15 cellular contexts compared by ENCODE assay signal in genomic region chr13:59745395-59745788, GRCh38.
DNase-seq lines count a peak whose midpoint lies in the region; ATAC-seq, FAIRE-seq and TF ChIP-seq lines count a peak whose summit lies in the region.
"Had no signal": no experiment of that assay in that cellular context is flagged by ENCODE, and none has a peak within 500 bp of the region (broad histone marks: within the 10 kb centered on the region; RNA-seq: fewer than 3 reads in every experiment).

No MANE protein-coding gene starts in this region.

- ATAC-seq in GM21390 (IDR thresholded peaks at IDR 0.05; ENCODE audit: unreplicated experiment) (peak; percentile 49), HG03432 (IDR thresholded peaks at IDR 0.05; ENCODE audit: unreplicated experiment) (peak; percentile 55), GM21825 (IDR thresholded peaks at IDR 0.05; ENCODE audit: unreplicated experiment) (no peak)
- ATAC-seq: gastroesophageal sphincter had no signal

- no peaks in the 10 kb centered on the region for H3K79me2 ChIP-seq in smooth muscle cell (ENCODE audit: low read depth)

- H3F3A ChIP-seq in smooth muscle cell (ENCODE audit: low read depth) = no peaks in the 10 kb centered on the region

- H3K27me3 ChIP-seq in A673 (replicated peaks; ENCODE audit: insufficient read depth, low read depth, low read length, poor library complexity) (no peaks in the 10 kb centered on the region), smooth muscle cell (ENCODE audit: low read depth) (no peaks in the 10 kb centered on the region)
- H3K27me3 ChIP-seq: gastroesophageal sphincter had no signal

- TF ChIP-seq CTCF in A673 (conservative IDR thresholded peaks at IDR 0.05; ENCODE audit: low read depth, low read length) = no peak
- TF ChIP-seq CTCF in fibroblast of mammary gland (conservative IDR thresholded peaks at IDR 0.05; ENCODE audit: control insufficient read depth, insufficient read depth, low read depth, low read length) = no peak
- TF ChIP-seq CTCF in nephron progenitor cell (IDR thresholded peaks at IDR 0.05) = no peak
- no peak for TF ChIP-seq CTCF in smooth muscle cell (IDR thresholded peaks at IDR 0.05; ENCODE audit: borderline replicate concordance, insufficient read depth, poor library complexity, severe bottlenecking)
- no peak for TF ChIP-seq CTCF in D721Med (IDR thresholded peaks at IDR 0.05; ENCODE audit: insufficient read depth, missing control alignments)

- 88% methylated on average over 1 of the region's 1 CpG for WGBS in smooth muscle cell (ENCODE audit: low lambda C conversion rate)

- no peak overlapping the region for H3K9ac ChIP-seq in smooth muscle cell (ENCODE audit: low read depth)

- H3K4me1 ChIP-seq in A673 (ENCODE audit: insufficient read depth, low read length, poor library complexity, severe bottlenecking) (peaks cover 34% of the 10 kb centered on the region), smooth muscle cell (ENCODE audit: low read depth) (peaks cover 9% of the 10 kb centered on the region)

- no peak overlapping the region for H3K4me3 Mint-ChIP-seq in nephron progenitor cell

- H3K4me1 Mint-ChIP-seq in nephron progenitor cell = peaks cover 23% of the 10 kb centered on the region

- H3K36me3 ChIP-seq in A673 (ENCODE audit: insufficient read depth, low read length, poor library complexity, severe bottlenecking) = no peaks in the 10 kb centered on the region
- no peaks in the 10 kb centered on the region for H3K36me3 ChIP-seq in smooth muscle cell (ENCODE audit: low read depth)
- H3K36me3 ChIP-seq: gastroesophageal sphincter had no signal

- no peak overlapping the region for H3K4me2 ChIP-seq in smooth muscle cell

- DNase-seq in A673 (ENCODE audit: low spot score) (no peak), fibroblast of mammary gland (ENCODE audit: low read depth) (peak; percentile 40), nephron progenitor cell (no peak), smooth muscle cell (lab: John Stamatoyannopoulos, UW; ENCODE audit: unreplicated experiment) (no peak), D721Med (ENCODE audit: insufficient read length, low spot score) (no peak)
- DNase-seq: activated CD8-positive, alpha-beta memory T cell treated with anti-CD3 and anti-CD28 coated beads for 24 hours; aorta; GF-D8; H7; mesendoderm; small intestine had no signal

- no peak overlapping the region for H3K27ac Mint-ChIP-seq in nephron progenitor cell

- H3K9me3 Mint-ChIP-seq in nephron progenitor cell = no peaks in the 10 kb centered on the region

- CTCF ChIA-PET in A673 (lab: Charles Lee) = no interaction called here

- no peak overlapping the region for H2AFZ ChIP-seq in smooth muscle cell (ENCODE audit: low read depth)

- intact Hi-C loops in A673 (cut with micrococcal nuclease; ENCODE audit: unreplicated experiment) = no loop called here

- H3K27ac ChIP-seq in A673 (ENCODE audit: low read depth, low read length, poor library complexity, severe bottlenecking) = peak overlapping the region; percentile 55
- H3K27ac ChIP-seq in smooth muscle cell (ENCODE audit: low read depth) = no peak overlapping the region
- H3K27ac ChIP-seq: gastroesophageal sphincter had no signal

- H3K9me3 ChIP-seq in A673 (ENCODE audit: low read depth, low read length, poor library complexity, severe bottlenecking) = no peaks in the 10 kb centered on the region
- no peaks in the 10 kb centered on the region for H3K9me3 ChIP-seq in smooth muscle cell (replicated peaks; ENCODE audit: low read depth)
- H3K9me3 ChIP-seq: gastroesophageal sphincter had no signal

- POLR2A ChIA-PET in A673 (lab: Charles Lee; ENCODE audit: low non-redundant PET) = no interaction called here

- no peak for FAIRE-seq in D721Med (lab: Jason Lieb, UNC)
- FAIRE-seq: small intestine had no signal

- peaks cover 4% of the 10 kb centered on the region for H3K27me3 Mint-ChIP-seq in nephron progenitor cell (ENCODE audit: low read depth, poor library complexity)

- H3K36me3 Mint-ChIP-seq in nephron progenitor cell (ENCODE audit: low read depth) = no peaks in the 10 kb centered on the region

- no TSS peak for BruUV-seq in A673 (replicated peaks; lab: Mats Ljungman, UMichigan)

- no peak overlapping the region for H3K4me3 ChIP-seq in A673 (ENCODE audit: low read depth, low read length, poor library complexity, severe bottlenecking)
- H3K4me3 ChIP-seq in fibroblast of mammary gland (ENCODE audit: control insufficient read depth, low read depth, low read length) = no peak overlapping the region
- H3K4me3 ChIP-seq in smooth muscle cell = no peak overlapping the region
- H3K4me3 ChIP-seq: gastroesophageal sphincter had no signal

- H4K20me1 ChIP-seq in smooth muscle cell (ENCODE audit: low read depth) = no peaks in the 10 kb centered on the region
